8 cellular contexts compared by ENCODE assay signal in the genomic region with DNA sequence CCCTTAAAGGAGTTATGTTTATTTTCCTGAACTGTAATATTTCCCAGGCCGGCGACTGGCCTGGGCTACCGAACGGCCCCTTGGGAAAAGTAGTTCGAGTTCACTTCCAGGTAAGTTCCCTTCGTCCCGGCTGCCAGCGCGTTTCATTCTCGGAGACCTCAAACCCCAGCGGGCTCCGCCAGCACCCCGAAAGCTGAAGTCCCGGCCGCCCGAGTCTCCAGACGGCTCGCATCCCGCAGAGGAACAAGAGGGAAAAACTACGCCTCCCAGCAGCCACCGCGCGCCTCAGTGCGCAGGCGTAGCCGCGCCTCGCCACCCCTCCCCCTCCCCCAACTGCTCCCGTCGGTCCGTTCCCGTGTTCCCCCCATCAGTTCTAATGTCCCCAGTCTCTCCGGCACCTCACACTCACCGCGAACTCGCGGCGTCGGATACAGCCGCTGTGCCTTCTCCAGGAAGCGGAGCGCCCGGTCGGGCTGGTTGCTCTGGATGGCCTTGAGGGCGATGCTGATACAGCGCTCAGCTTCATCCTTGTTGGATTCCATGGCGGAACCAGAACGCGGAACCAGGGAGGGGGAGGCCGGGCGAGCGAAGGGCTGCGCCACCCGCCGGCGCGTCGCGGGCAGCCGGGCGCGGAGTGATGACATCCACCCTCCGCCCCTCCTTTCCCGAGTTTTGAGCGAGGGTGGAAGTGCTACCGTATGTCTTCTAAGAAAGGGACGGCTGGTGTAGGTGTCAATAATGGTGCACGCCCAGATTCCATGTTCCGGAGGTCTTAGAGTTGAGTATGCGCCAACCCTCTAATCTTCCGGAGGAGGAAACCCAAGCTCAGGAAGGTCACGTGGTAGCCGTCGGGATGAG. TPM values are rescaled to one million over a fixed set of nuclear protein-coding genes. Genes with fewer than 3 reads are reported as not detected.
DNase-seq lines count a peak whose midpoint lies in the region; ATAC-seq and TF ChIP-seq lines count a peak whose summit lies in the region.

TSS of gene DNAJB12 (minus strand) at position 564 of the 858 bp plus-strand sequence. CDS start at position 542, 22 bp downstream.

- no peaks in the 10 kb centered on the region for H3F3A ChIP-seq in GM23248 (ENCODE audit: insufficient read depth)

- H2AFZ ChIP-seq in DND-41 (ENCODE audit: low read depth, low read length), result peak within 1 kb of the TSS; percentile 91
- peak within 1 kb of the TSS; percentile 88 for H2AFZ ChIP-seq in GM23248

- no peaks in the 10 kb centered on the region for H3K27me3 ChIP-seq in DND-41 (ENCODE audit: insufficient read depth, low read length, poor library complexity)
- H3K27me3 ChIP-seq in GM23248 (replicated peaks; ENCODE audit: insufficient read depth), result no peaks in the 10 kb centered on the region
- H3K27me3 ChIP-seq in esophagus squamous epithelium, result no peaks in the 10 kb centered on the region
- no peaks in the 10 kb centered on the region for H3K27me3 ChIP-seq in muscle layer of duodenum (ENCODE audit: low read depth, low read length)

- ATAC-seq in DND-41 (ENCODE audit: insufficient read depth, low read depth), result peak; percentile 89

- H3K36me3 ChIP-seq in DND-41 (ENCODE audit: insufficient read depth, low read length) (peaks cover 42% of the 10 kb centered on the region), GM23248 (ENCODE audit: low read depth) (no peaks in the 10 kb centered on the region), esophagus squamous epithelium (peaks cover 0 to 35% (median 0%) of the 10 kb centered on the region in 3 donors), muscle layer of duodenum (ENCODE audit: control insufficient read depth in 1 of 2, insufficient read depth in 2 of 2, low read length in 2 of 2) (peaks cover 8 to 10% of the 10 kb centered on the region in 2 donors)

- DNase-seq in DND-41 (peak; percentile 93), GM23248 (peak; percentile 96), Kasumi-1 (lab: John Stamatoyannopoulos, UW) (peak; percentile 99), RKO (ENCODE audit: low spot score) (peak; percentile 98), activated T-helper 1 cell treated with Interleukin-2 at 50 U/mL for 16 hours (ENCODE audit: low read depth) (peak; percentile 84), esophagus squamous epithelium (lab: John Stamatoyannopoulos, UW) (peak; percentile 63)
- peak; percentile 75 for DNase-seq in stimulated activated CD8-positive, alpha-beta memory T cell treated with anti-CD3 and anti-CD28 coated beads, Interleukin-7, amount 100 ng/mL, for 24 hours (ENCODE audit: low read depth)

- H3K79me2 ChIP-seq in DND-41 (ENCODE audit: insufficient read depth, low read length) (peaks cover 48% of the 10 kb centered on the region), GM23248 (ENCODE audit: insufficient read depth) (peaks cover 45% of the 10 kb centered on the region)

- in situ Hi-C loops in GM23248 (cut with MboI), result no loop called here

- intact Hi-C loops in esophagus squamous epithelium (cut with DNase I), result no loop called here

- H3K4me2 ChIP-seq in DND-41 (ENCODE audit: insufficient read depth, low read length) (peak within 1 kb of the TSS; percentile 98), GM23248 (ENCODE audit: unreplicated experiment) (peak within 1 kb of the TSS; percentile 95)

- H3K9me2 ChIP-seq in GM23248 (ENCODE audit: insufficient read depth), result no peaks in the 10 kb centered on the region

- H3K4me1 ChIP-seq in DND-41 (ENCODE audit: insufficient read depth, low read length) (peaks cover 35% of the 10 kb centered on the region), GM23248 (ENCODE audit: insufficient read depth) (peaks cover 11% of the 10 kb centered on the region), esophagus squamous epithelium (peaks cover 18 to 50% (median 29%) of the 10 kb centered on the region in 3 donors), muscle layer of duodenum (ENCODE audit: control insufficient read depth in 1 of 2, insufficient read depth in 2 of 2, low read length in 2 of 2) (peaks cover 20 to 28% of the 10 kb centered on the region in 2 donors)

- H3K27ac ChIP-seq in DND-41 (ENCODE audit: low read length) (peak within 1 kb of the TSS; percentile 98), GM23248 (peak within 1 kb of the TSS; percentile 98), esophagus squamous epithelium (peak within 1 kb of the TSS; percentile 93 to 100 (median 98)), muscle layer of duodenum (ENCODE audit: low read length) (peak within 1 kb of the TSS; percentile 96)

- 1 to 2% methylated on average over 45 to 74 of the region's 74 CpGs for WGBS in GM23248 (ENCODE audit: low coverage in 1 of 2, low lambda C conversion rate in 2 of 2, missing lambda C conversion rate in 2 of 2), 2 experiments
- WGBS in esophagus squamous epithelium, 2 donors, result 0 to 1% methylated on average over 9 to 33 of the region's 74 CpGs

- H3K9me3 ChIP-seq in DND-41 (ENCODE audit: insufficient read depth, low read length, severe bottlenecking), result no peaks in the 10 kb centered on the region
- H3K9me3 ChIP-seq in GM23248 (ENCODE audit: low read depth), result no peaks in the 10 kb centered on the region
- no peaks in the 10 kb centered on the region for H3K9me3 ChIP-seq in esophagus squamous epithelium
- no peaks in the 10 kb centered on the region for H3K9me3 ChIP-seq in muscle layer of duodenum (ENCODE audit: control insufficient read depth in 1 of 2, low read length in 2 of 2)

- H3K9ac ChIP-seq in DND-41 (ENCODE audit: low read depth, low read length) (peak within 1 kb of the TSS; percentile 85), GM23248 (peak within 1 kb of the TSS; percentile 97)

- H3K4me3 ChIP-seq in DND-41 (ENCODE audit: low read depth in 1 of 2, low read length in 2 of 2), result peak within 1 kb of the TSS; percentile 73 to 78
- H3K4me3 ChIP-seq in GM23248, result peak within 1 kb of the TSS; percentile 98
- H3K4me3 ChIP-seq in esophagus squamous epithelium, result peak within 1 kb of the TSS; percentile 51 to 99 (median 88)
- H3K4me3 ChIP-seq in muscle layer of duodenum (ENCODE audit: low read depth in 1 of 2, low read length in 2 of 2), result peak within 1 kb of the TSS; percentile 91 to 94

- H4K20me1 ChIP-seq in DND-41 (ENCODE audit: insufficient read depth, low read length) (peaks cover 40% of the 10 kb centered on the region), GM23248 (ENCODE audit: insufficient read depth) (no peaks in the 10 kb centered on the region)

- TF ChIP-seq CTCF in DND-41 (IDR thresholded peaks at IDR 0.05; ENCODE audit: borderline replicate concordance, extremely low read depth, low read length, poor library complexity, severe bottlenecking) (peak; percentile 32), esophagus squamous epithelium (IDR thresholded peaks at IDR 0.05) (peak in 1 of 6 experiments; percentile 23)

- peak in 2 of 4 donors; percentile 71 to 75 for TF ChIP-seq POLR2A in esophagus squamous epithelium (IDR thresholded peaks at IDR 0.05)

RNA-seq across cellular contexts. Expression of gene DNAJB12, which starts in this region (rescaled TPM):
- total RNA-seq in GM23248 (2014; rRNA removed; shearing (Covaris generic)), result 28.4 and 32.9 TPM in 2 replicates
- polyA plus RNA-seq in GM23248 (2016; fragmentation: Nextera tagmentation; extraction: Ambion mirVana), result 32.0 and 33.5 TPM in 2 replicates
- 10 to 100 TPM; 22.7 to 34.0 (median 23.8) TPM for total RNA-seq in esophagus squamous epithelium

Comparison
In these comparisons a context has a peak if more than half of its experiments do, and no peak if none do; other contexts are left out.
1. Peak in every context shown above with its lines: DNase-seq, ATAC-seq, H3K4me3 ChIP-seq and H3K27ac ChIP-seq.